In the genomic region with DNA sequence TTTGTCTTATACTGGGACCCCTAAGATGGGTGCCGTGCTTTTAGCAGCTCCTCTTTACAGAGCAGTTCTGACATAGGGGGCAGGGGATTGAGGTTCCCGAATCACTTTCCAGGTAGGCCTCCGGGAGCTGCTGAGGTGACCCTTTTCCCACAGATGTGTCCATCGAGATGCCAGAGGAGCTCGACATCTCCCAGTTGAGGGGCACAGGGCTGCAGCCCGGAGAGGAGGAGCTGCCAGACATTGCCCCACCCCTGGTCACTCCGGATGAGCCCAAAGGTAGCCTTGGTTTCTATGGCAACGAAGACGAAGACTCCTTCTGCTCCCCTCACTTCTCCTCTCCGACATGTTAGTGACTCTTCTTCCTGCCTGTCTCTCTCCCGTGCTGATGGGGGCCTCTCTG, we compare ENCODE assay signal across 24 cellular contexts.
"Had no signal": no experiment of that assay in that cellular context is flagged by ENCODE, and none has a peak within 500 bp of the region (broad histone marks: within the 10 kb centered on the region; RNA-seq: fewer than 3 reads in every experiment).

No MANE protein-coding gene starts in this region.

- H3K4me3 Mint-ChIP-seq: dendritic cell treated with granulocyte-macrophage colony-stimulating factor and Interleukin-4, amounts not matched to agents 40 ng/mL and 50 ng/mL, for 4 days; effector memory CD8-positive, alpha-beta T cell; nephron progenitor cell; type B pancreatic cell had no signal

- DNase-seq: effector memory CD8-positive, alpha-beta T cell; esophagus squamous epithelium; foreskin fibroblast; glutamatergic neuron; left cardiac atrium; left ventricle myocardium superior; mesenchymal stem cell; midbrain; nephron progenitor cell; sigmoid colon; small intestine; stimulated activated CD4-positive, alpha-beta T cell treated with anti-CD3 and anti-CD28 coated beads, Interleukin-12 subunit alpha, Interleukin-12 subunit beta, amount 100 ng/mL, for 4 hours; stimulated activated CD4-positive, alpha-beta T cell treated with anti-CD3 and anti-CD28 coated beads, Interleukin-2, amount 100 ng/mL, for 48 hours; stimulated activated naive CD4-positive, alpha-beta T cell treated with Interleukin-2 at 50 U/mL for 16 hours; thyroid gland had no signal

- H3K9me3 ChIP-seq: esophagus squamous epithelium, gastroesophageal sphincter, neutrophil, right atrium auricular region, sigmoid colon, suprapubic skin, thyroid gland had no signal

- H3K27me3 Mint-ChIP-seq: dendritic cell treated with granulocyte-macrophage colony-stimulating factor and Interleukin-4, amounts not matched to agents 40 ng/mL and 50 ng/mL, for 4 days; effector memory CD8-positive, alpha-beta T cell; type B pancreatic cell had no signal

- H3K9me3 Mint-ChIP-seq: dendritic cell treated with granulocyte-macrophage colony-stimulating factor and Interleukin-4, amounts not matched to agents 40 ng/mL and 50 ng/mL, for 4 days; effector memory CD8-positive, alpha-beta T cell; nephron progenitor cell; type B pancreatic cell had no signal

- H3K27me3 ChIP-seq: esophagus squamous epithelium, gastroesophageal sphincter, neutrophil, right atrium auricular region, sigmoid colon, suprapubic skin, thyroid gland had no signal

- H3K27ac ChIP-seq: esophagus squamous epithelium, gastroesophageal sphincter, neutrophil, right atrium auricular region, sigmoid colon, suprapubic skin, thyroid gland had no signal

- FAIRE-seq: colon, keratinocyte, small intestine had no signal

- H3K27ac Mint-ChIP-seq: dendritic cell treated with granulocyte-macrophage colony-stimulating factor and Interleukin-4, amounts not matched to agents 40 ng/mL and 50 ng/mL, for 4 days; effector memory CD8-positive, alpha-beta T cell; nephron progenitor cell; type B pancreatic cell had no signal

- H3K4me3 ChIP-seq: esophagus squamous epithelium, gastroesophageal sphincter, lung, right atrium auricular region, sigmoid colon, suprapubic skin, thyroid gland had no signal
